ENCODE assay signal across 9 cellular contexts in genomic region chr10:102745157-102745556, GRCh38. TPM values are rescaled to one million over a fixed set of nuclear protein-coding genes. Genes with fewer than 3 reads are reported as not detected.
DNase-seq lines count a peak whose midpoint lies in the region; FAIRE-seq and TF ChIP-seq lines count a peak whose summit lies in the region.
"Had no signal": no experiment of that assay in that cellular context is flagged by ENCODE, and none has a peak within 500 bp of the region (broad histone marks: within the 10 kb centered on the region; RNA-seq: fewer than 3 reads in every experiment).

No MANE protein-coding gene starts in this region.

- H3K4me2 ChIP-seq in MM.1S (ENCODE audit: low read depth, low read length) = peak overlapping the region; percentile 93
- H3K4me2 ChIP-seq in neural cell (ENCODE audit: low read length) = peak overlapping the region; percentile 93

- H3K36me3 ChIP-seq in BJ (ENCODE audit: control insufficient read depth, insufficient read depth, low read length) (no peaks in the 10 kb centered on the region), MM.1S (replicated peaks; ENCODE audit: insufficient read depth, low read length) (no peaks in the 10 kb centered on the region), duodenal mucosa (ENCODE audit: control insufficient read depth in 1 of 2, insufficient read depth in 2 of 2, low read length in 2 of 2) (no peaks in the 10 kb centered on the region), neural cell (ENCODE audit: insufficient read depth, low read length) (no peaks in the 10 kb centered on the region)

- no peak for TF ChIP-seq RAD21 in neural cell (conservative IDR thresholded peaks at IDR 0.05)

- no peak for FAIRE-seq in frontal cortex (lab: Jason Lieb, UNC)

- TF ChIP-seq CTCF in BJ (IDR thresholded peaks at IDR 0.05; ENCODE audit: insufficient read depth, low read depth, low read length) = no peak
- TF ChIP-seq CTCF in MM.1S (IDR thresholded peaks at IDR 0.05; ENCODE audit: low read length) = no peak
- TF ChIP-seq CTCF in neural cell (IDR thresholded peaks at IDR 0.05; ENCODE audit: poor library complexity, severe bottlenecking) = no peak

- TF ChIP-seq EP300 in neural cell (conservative IDR thresholded peaks at IDR 0.05; ENCODE audit: poor library complexity, severe bottlenecking) = no peak

- H3F3A ChIP-seq in MM.1S (ENCODE audit: insufficient read depth, low read length) = no peaks in the 10 kb centered on the region
- H3F3A ChIP-seq in neural cell (ENCODE audit: insufficient read depth, low read length, poor library complexity, severe bottlenecking) = no peaks in the 10 kb centered on the region

- H3K9me2 ChIP-seq in MM.1S (replicated peaks; ENCODE audit: insufficient read depth, low read length) (no peaks in the 10 kb centered on the region), neural cell (ENCODE audit: insufficient read depth, low read length) (no peaks in the 10 kb centered on the region)

- no peaks in the 10 kb centered on the region for H3K9me3 ChIP-seq in MM.1S (replicated peaks; ENCODE audit: insufficient read depth, low read length)
- no peaks in the 10 kb centered on the region for H3K9me3 ChIP-seq in duodenal mucosa (ENCODE audit: control insufficient read depth in 1 of 2, low read length in 2 of 2)
- H3K9me3 ChIP-seq in neural cell (ENCODE audit: low read length) = no peaks in the 10 kb centered on the region

- H3K4me1 ChIP-seq in MM.1S (ENCODE audit: low read length) (peaks cover 8% of the 10 kb centered on the region; the same call in 1 of the 2 replicates), duodenal mucosa (ENCODE audit: control insufficient read depth in 1 of 2, insufficient read depth in 2 of 2, low read length in 2 of 2) (peaks cover 21 to 28% of the 10 kb centered on the region in 2 donors)

- no peak for DNase-seq in BJ (ENCODE audit: low read depth)
- DNase-seq in MM.1S = no peak
- DNase-seq in NCI-H1417 (lab: John Stamatoyannopoulos, UW) = no peak
- DNase-seq in effector CD8-positive, alpha-beta T cell (lab: John Stamatoyannopoulos, UW) = no peak
- no peak for DNase-seq in frontal cortex (ENCODE audit: low spot score in 2 of 2)
- DNase-seq in EL = no peak
- DNase-seq: NCI-H526 had no signal

- CTCF ChIA-PET in BJ (lab: Yijun Ruan, JAX) = interaction anchor here (2.5 kb wide), 1 partner anchor 8 kb away, joined by 14 read pairs; no protein-coding TSS in a partner anchor

- H3K27ac ChIP-seq in MM.1S (ENCODE audit: low read length) = no peak overlapping the region
- no peak overlapping the region for H3K27ac ChIP-seq in duodenal mucosa (ENCODE audit: low read depth, low read length)
- no peak overlapping the region for H3K27ac ChIP-seq in neural cell (ENCODE audit: low read length)

- POLR2A ChIA-PET in BJ (lab: Charles Lee) = no interaction called here

- H2AFZ ChIP-seq in MM.1S (ENCODE audit: low read length) (no peak overlapping the region), neural cell (ENCODE audit: low read depth, low read length) (no peak overlapping the region)

- H3K27me3 ChIP-seq in BJ (ENCODE audit: control insufficient read depth, insufficient read depth, low read length) (no peaks in the 10 kb centered on the region), MM.1S (replicated peaks; ENCODE audit: insufficient read depth, low read length) (no peaks in the 10 kb centered on the region), duodenal mucosa (ENCODE audit: control insufficient read depth in 1 of 2, insufficient read depth in 2 of 2, low read length in 2 of 2) (no peaks in the 10 kb centered on the region), neural cell (ENCODE audit: insufficient read depth, low read depth, low read length) (no peaks in the 10 kb centered on the region)

- H3K79me2 ChIP-seq in MM.1S (ENCODE audit: low read length) (peaks cover 51% of the 10 kb centered on the region), neural cell (replicated peaks; ENCODE audit: insufficient read depth, low read length) (peaks cover 25% of the 10 kb centered on the region)

- H3K4me3 ChIP-seq in BJ (ENCODE audit: low read depth, low read length) (peak overlapping the region; percentile 90), MM.1S (ENCODE audit: low read length) (peak overlapping the region; percentile 95), duodenal mucosa (ENCODE audit: low read depth in 1 of 2, low read length in 2 of 2) (peak overlapping the region; percentile 90 to 95), neural cell (ENCODE audit: low read length) (peak overlapping the region; percentile 83)

- H4K20me1 ChIP-seq in MM.1S (ENCODE audit: insufficient read depth, low read length) (no peaks in the 10 kb centered on the region), neural cell (ENCODE audit: insufficient read depth) (no peaks in the 10 kb centered on the region)

- peak overlapping the region; percentile 87; the same call in 1 of the 2 replicates for H3K9ac ChIP-seq in MM.1S (ENCODE audit: low read length)
- H3K9ac ChIP-seq in duodenal mucosa (ENCODE audit: low read depth in 1 of 2, low read length in 2 of 2) = peak overlapping the region; percentile 69 to 91
- H3K9ac ChIP-seq in neural cell (ENCODE audit: low read length) = peak overlapping the region; percentile 86

TF ChIP-seq in neural cell, 6 proteins besides CTCF, POLR2A, EP300 and RAD21:
- TF ChIP-seq EZH2 (IDR thresholded peaks at IDR 0.05; ENCODE audit: borderline replicate concordance, insufficient read depth, low read length, poor library complexity, severe bottlenecking) = no peak
- TF ChIP-seq SMC3 (conservative IDR thresholded peaks at IDR 0.05; ENCODE audit: poor library complexity) = no peak
- TF ChIP-seq, protein P1, sequence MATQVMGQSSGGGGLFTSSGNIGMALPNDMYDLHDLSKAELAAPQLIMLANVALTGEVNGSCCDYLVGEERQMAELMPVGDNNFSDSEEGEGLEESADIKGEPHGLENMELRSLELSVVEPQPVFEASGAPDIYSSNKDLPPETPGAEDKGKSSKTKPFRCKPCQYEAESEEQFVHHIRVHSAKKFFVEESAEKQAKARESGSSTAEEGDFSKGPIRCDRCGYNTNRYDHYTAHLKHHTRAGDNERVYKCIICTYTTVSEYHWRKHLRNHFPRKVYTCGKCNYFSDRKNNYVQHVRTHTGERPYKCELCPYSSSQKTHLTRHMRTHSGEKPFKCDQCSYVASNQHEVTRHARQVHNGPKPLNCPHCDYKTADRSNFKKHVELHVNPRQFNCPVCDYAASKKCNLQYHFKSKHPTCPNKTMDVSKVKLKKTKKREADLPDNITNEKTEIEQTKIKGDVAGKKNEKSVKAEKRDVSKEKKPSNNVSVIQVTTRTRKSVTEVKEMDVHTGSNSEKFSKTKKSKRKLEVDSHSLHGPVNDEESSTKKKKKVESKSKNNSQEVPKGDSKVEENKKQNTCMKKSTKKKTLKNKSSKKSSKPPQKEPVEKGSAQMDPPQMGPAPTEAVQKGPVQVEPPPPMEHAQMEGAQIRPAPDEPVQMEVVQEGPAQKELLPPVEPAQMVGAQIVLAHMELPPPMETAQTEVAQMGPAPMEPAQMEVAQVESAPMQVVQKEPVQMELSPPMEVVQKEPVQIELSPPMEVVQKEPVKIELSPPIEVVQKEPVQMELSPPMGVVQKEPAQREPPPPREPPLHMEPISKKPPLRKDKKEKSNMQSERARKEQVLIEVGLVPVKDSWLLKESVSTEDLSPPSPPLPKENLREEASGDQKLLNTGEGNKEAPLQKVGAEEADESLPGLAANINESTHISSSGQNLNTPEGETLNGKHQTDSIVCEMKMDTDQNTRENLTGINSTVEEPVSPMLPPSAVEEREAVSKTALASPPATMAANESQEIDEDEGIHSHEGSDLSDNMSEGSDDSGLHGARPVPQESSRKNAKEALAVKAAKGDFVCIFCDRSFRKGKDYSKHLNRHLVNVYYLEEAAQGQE (IDR thresholded peaks at IDR 0.05; ENCODE audit: borderline replicate concordance) = no peak
- TF ChIP-seq MXI1 (conservative IDR thresholded peaks at IDR 0.05; ENCODE audit: poor library complexity, severe bottlenecking) = no peak
- TF ChIP-seq POLR2AphosphoS5 (IDR thresholded peaks at IDR 0.05) = no peak
- no peak for TF ChIP-seq TAF1 (IDR thresholded peaks at IDR 0.05; ENCODE audit: low read depth)

RNA-seq across cellular contexts. Expression of gene WBP1L, which starts 1.4 kb away (rescaled TPM):
- 45.3 and 52.4 TPM in 2 replicates for polyA plus RNA-seq in BJ (2011; rRNA removed)
- polyA minus RNA-seq in BJ (2011; rRNA and poly(A)+ RNA removed) = 45.2 and 70.0 TPM in 2 replicates
- 20.8 and 22.2 TPM in 2 replicates for polyA plus RNA-seq in neural cell
- 70.1 and 75.9 TPM in 2 replicates for polyA minus RNA-seq in neural cell
- total RNA-seq in frontal cortex = 15.5 TPM

RNA-seq across cellular contexts. Expression of gene SFXN2, which starts 30.7 kb away (rescaled TPM):
- polyA plus RNA-seq in BJ (2011; rRNA removed) (4.3 and 5.6 TPM in 2 replicates), neural cell (14.9 and 16.0 TPM in 2 replicates)
- polyA minus RNA-seq in BJ (2011; rRNA and poly(A)+ RNA removed) = 4.9 and 11.6 TPM in 2 replicates
- 11.0 and 12.3 TPM in 2 replicates for polyA minus RNA-seq in neural cell
- total RNA-seq in frontal cortex = 4.1 TPM

RNA-seq across cellular contexts. Expression of gene ARL3, which starts 31.0 kb away (rescaled TPM):
- polyA plus RNA-seq in BJ (2011; rRNA removed) (8.1 and 10.8 TPM in 2 replicates), neural cell (51.9 and 56.0 TPM in 2 replicates)
- 1.9 TPM in 2 replicates for polyA minus RNA-seq in BJ (2011; rRNA and poly(A)+ RNA removed)
- polyA minus RNA-seq in neural cell = 37.6 and 41.4 TPM in 2 replicates
- total RNA-seq in frontal cortex = 32.2 TPM
